In the genomic region with DNA sequence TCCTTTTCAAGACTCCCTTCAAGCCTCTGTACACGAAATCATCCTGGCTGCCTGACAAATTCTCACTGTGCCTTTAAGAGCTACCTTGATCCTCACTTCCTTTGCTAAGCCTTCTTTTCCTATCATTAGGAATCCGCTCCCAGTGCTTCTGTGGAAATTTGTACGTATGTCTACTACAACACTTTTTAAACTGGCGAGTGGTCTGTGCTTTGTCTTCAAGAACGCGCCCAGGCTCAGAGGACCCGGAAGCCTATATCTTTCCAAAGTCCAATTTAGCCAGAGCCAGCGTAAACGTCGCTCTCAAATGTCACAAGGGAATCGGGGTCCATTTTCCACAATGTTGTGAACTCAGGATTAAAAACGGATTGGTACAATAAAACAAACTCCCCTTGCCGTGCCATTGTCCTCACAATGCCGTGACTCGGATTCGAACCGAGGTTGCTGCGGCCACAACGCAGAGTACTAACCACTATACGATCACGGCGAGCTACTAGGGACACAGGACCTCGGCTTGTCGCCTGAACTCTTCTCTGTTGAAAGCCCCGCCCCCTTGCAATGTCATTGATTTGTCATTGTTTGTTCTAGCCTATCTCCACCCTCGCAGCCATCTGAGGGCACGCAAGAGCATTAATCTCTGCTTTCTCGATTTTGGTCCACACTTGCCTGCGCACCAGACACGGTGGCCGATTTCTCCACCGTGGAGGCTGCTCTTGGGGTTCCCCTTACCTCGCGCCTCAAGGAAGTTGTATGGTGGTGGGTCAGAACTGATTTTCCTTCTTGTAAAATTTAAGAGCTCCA, we compare ENCODE assay signal across 1 cellular context.
TF ChIP-seq lines count a peak whose summit lies in the region.

No MANE protein-coding gene starts in this region.

TF ChIP-seq in K562, 482 proteins besides CTCF, POLR2A, EP300 and RAD21 (continued from another document and continues in another):
- TF ChIP-seq CBX2 (IDR thresholded peaks at IDR 0.05; ENCODE audit: insufficient read depth, low read length, poor library complexity, severe bottlenecking): no peak
- peak; percentile 51 for TF ChIP-seq ARID1B (IDR thresholded peaks at IDR 0.05)
- TF ChIP-seq MAZ (CRISPR knock-in tag; conservative IDR thresholded peaks at IDR 0.05 in 1 of 2, IDR thresholded peaks at IDR 0.05 in 1 of 2): 0 out of 4 replicates have a peak, but pooled peaks of 1 of the 2 experiments have one; percentile 36
- TF ChIP-seq ZC3H8 (IDR thresholded peaks at IDR 0.05): no peak
- TF ChIP-seq, protein P1, sequence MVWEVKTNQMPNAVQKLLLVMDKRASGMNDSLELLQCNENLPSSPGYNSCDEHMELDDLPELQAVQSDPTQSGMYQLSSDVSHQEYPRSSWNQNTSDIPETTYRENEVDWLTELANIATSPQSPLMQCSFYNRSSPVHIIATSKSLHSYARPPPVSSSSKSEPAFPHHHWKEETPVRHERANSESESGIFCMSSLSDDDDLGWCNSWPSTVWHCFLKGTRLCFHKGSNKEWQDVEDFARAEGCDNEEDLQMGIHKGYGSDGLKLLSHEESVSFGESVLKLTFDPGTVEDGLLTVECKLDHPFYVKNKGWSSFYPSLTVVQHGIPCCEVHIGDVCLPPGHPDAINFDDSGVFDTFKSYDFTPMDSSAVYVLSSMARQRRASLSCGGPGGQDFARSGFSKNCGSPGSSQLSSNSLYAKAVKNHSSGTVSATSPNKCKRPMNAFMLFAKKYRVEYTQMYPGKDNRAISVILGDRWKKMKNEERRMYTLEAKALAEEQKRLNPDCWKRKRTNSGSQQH (CRISPR knock-in tag; IDR thresholded peaks at IDR 0.05): no peak
- TF ChIP-seq ZBTB8A (IDR thresholded peaks at IDR 0.05; ENCODE audit: partially characterized antibody): peak; percentile 74
- TF ChIP-seq, protein P2, sequence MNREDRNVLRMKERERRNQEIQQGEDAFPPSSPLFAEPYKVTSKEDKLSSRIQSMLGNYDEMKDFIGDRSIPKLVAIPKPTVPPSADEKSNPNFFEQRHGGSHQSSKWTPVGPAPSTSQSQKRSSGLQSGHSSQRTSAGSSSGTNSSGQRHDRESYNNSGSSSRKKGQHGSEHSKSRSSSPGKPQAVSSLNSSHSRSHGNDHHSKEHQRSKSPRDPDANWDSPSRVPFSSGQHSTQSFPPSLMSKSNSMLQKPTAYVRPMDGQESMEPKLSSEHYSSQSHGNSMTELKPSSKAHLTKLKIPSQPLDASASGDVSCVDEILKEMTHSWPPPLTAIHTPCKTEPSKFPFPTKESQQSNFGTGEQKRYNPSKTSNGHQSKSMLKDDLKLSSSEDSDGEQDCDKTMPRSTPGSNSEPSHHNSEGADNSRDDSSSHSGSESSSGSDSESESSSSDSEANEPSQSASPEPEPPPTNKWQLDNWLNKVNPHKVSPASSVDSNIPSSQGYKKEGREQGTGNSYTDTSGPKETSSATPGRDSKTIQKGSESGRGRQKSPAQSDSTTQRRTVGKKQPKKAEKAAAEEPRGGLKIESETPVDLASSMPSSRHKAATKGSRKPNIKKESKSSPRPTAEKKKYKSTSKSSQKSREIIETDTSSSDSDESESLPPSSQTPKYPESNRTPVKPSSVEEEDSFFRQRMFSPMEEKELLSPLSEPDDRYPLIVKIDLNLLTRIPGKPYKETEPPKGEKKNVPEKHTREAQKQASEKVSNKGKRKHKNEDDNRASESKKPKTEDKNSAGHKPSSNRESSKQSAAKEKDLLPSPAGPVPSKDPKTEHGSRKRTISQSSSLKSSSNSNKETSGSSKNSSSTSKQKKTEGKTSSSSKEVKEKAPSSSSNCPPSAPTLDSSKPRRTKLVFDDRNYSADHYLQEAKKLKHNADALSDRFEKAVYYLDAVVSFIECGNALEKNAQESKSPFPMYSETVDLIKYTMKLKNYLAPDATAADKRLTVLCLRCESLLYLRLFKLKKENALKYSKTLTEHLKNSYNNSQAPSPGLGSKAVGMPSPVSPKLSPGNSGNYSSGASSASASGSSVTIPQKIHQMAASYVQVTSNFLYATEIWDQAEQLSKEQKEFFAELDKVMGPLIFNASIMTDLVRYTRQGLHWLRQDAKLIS (CRISPR knock-in tag; IDR thresholded peaks at IDR 0.05): peak; percentile 61
- TF ChIP-seq SLC30A9 (CRISPR knock-in tag; IDR thresholded peaks at IDR 0.05): no peak
- no peak for TF ChIP-seq SIRT6 (IDR thresholded peaks at IDR 0.05; ENCODE audit: low read depth, low read length)
- TF ChIP-seq CBX3 (IDR thresholded peaks at IDR 0.05; ENCODE audit: borderline replicate concordance in 1 of 2, low read length in 2 of 2): peak in 1 of 2 experiments; percentile 19; a peak in 1 of 3 replicates
- peak; percentile 54; the same call in 1 of the 2 replicates for TF ChIP-seq TRIM28 (IDR thresholded peaks at IDR 0.05)
- peak; percentile 5 for TF ChIP-seq NCOR1 (IDR thresholded peaks at IDR 0.05)
- TF ChIP-seq ETS2 (tag; IDR thresholded peaks at IDR 0.05; ENCODE audit: borderline replicate concordance, poor library complexity, severe bottlenecking): no peak
- peak; percentile 99 for TF ChIP-seq KLF13 (tag; IDR thresholded peaks at IDR 0.05; ENCODE audit: borderline replicate concordance, low read depth)
- TF ChIP-seq MAFK (IDR thresholded peaks at IDR 0.05; ENCODE audit: low read length): peak; percentile 68
- TF ChIP-seq ZNF407 (IDR thresholded peaks at IDR 0.05; ENCODE audit: low read depth): peak; percentile 85
- TF ChIP-seq PBX2 (CRISPR knock-in tag; IDR thresholded peaks at IDR 0.05; ENCODE audit: low read depth): no peak
- peak; percentile 74 for TF ChIP-seq PBX2 (tag; conservative IDR thresholded peaks at IDR 0.05; ENCODE audit: low read depth)
- peak; percentile 88 for TF ChIP-seq LCOR (CRISPR knock-in tag; IDR thresholded peaks at IDR 0.05)
- TF ChIP-seq, protein P3, sequence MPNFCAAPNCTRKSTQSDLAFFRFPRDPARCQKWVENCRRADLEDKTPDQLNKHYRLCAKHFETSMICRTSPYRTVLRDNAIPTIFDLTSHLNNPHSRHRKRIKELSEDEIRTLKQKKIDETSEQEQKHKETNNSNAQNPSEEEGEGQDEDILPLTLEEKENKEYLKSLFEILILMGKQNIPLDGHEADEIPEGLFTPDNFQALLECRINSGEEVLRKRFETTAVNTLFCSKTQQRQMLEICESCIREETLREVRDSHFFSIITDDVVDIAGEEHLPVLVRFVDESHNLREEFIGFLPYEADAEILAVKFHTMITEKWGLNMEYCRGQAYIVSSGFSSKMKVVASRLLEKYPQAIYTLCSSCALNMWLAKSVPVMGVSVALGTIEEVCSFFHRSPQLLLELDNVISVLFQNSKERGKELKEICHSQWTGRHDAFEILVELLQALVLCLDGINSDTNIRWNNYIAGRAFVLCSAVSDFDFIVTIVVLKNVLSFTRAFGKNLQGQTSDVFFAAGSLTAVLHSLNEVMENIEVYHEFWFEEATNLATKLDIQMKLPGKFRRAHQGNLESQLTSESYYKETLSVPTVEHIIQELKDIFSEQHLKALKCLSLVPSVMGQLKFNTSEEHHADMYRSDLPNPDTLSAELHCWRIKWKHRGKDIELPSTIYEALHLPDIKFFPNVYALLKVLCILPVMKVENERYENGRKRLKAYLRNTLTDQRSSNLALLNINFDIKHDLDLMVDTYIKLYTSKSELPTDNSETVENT (CRISPR knock-in tag; IDR thresholded peaks at IDR 0.05): 0 out of 2 replicates have a peak, but pooled peaks have one; percentile 16
- peak; percentile 78; the same call in 1 of the 2 replicates for TF ChIP-seq HMBOX1 (IDR thresholded peaks at IDR 0.05)
- 0 out of 2 replicates have a peak, but pooled peaks have one; percentile 45 for TF ChIP-seq DPF2 (IDR thresholded peaks at IDR 0.05)
- no peak for TF ChIP-seq HINFP (tag; conservative IDR thresholded peaks at IDR 0.05; ENCODE audit: low read depth)
- TF ChIP-seq PYGO2 (tag; IDR thresholded peaks at IDR 0.05): no peak
- TF ChIP-seq SUPT5H (IDR thresholded peaks at IDR 0.05): 0 out of 2 replicates have a peak, but pooled peaks have one; percentile 25
- no peak for TF ChIP-seq NR2C1 (IDR thresholded peaks at IDR 0.05)
- 0 out of 2 replicates have a peak, but pooled peaks have one; percentile 27 for TF ChIP-seq NR2C1 (tag; IDR thresholded peaks at IDR 0.05)
